8 cellular contexts compared by ENCODE assay signal in genomic region chr6:32195902-32196681, GRCh38. TPM values are rescaled to one million over a fixed set of nuclear protein-coding genes. Genes with fewer than 3 reads are reported as not detected.
DNase-seq lines count a peak whose midpoint lies in the region; ATAC-seq and TF ChIP-seq lines count a peak whose summit lies in the region.

No MANE protein-coding gene starts in this region.

- peaks cover 23% of the 10 kb centered on the region for H3K36me3 Mint-ChIP-seq in activated B cell treated with CpG ODN at 0.5 μM for 24 hours (ENCODE audit: low read depth)

- H3K9me3 ChIP-seq in AG04450 (ENCODE audit: control insufficient read depth, insufficient read depth, low read length), result no peaks in the 10 kb centered on the region; the same call in 1 of the 2 replicates

- no peak for TF ChIP-seq CTCF in AG04450 (IDR thresholded peaks at IDR 0.05; ENCODE audit: low read depth, low read length)
- TF ChIP-seq CTCF in activated B cell treated with CpG ODN at 0.5 μM for 24 hours (IDR thresholded peaks at IDR 0.05), result no peak

- intact Hi-C loops in activated B cell treated with CpG ODN at 0.5 μM for 24 hours (cut with micrococcal nuclease), result loop anchor here (1.0 to 10.0 kb wide), 10 partner anchors 18 to 1396 kb away; partner anchors contain the start of genes ATP6V1G2, DDX39B, FKBPL and HSD17B8

- H3K27me3 Mint-ChIP-seq in activated B cell treated with CpG ODN at 0.5 μM for 24 hours, result peaks cover 1% of the 10 kb centered on the region

- peak overlapping the region; percentile 100 for H3K27ac ChIP-seq in AG04450 (ENCODE audit: low read depth, low read length)

- peak; percentile 91 for TF ChIP-seq POLR2A in GM18526 (IDR thresholded peaks at IDR 0.05; ENCODE audit: extremely low read depth, insufficient read length)

- no peaks in the 10 kb centered on the region for H3K9me3 Mint-ChIP-seq in activated B cell treated with CpG ODN at 0.5 μM for 24 hours

- H3K4me3 Mint-ChIP-seq in activated B cell treated with CpG ODN at 0.5 μM for 24 hours, result peak overlapping the region; percentile 99

- CTCF ChIA-PET in AG04450 (lab: Charles Lee) (interaction anchor here (0.6 to 2.1 kb wide), 29 partner anchors 10 to 1933 kb away, joined by 3 to 18 read pairs (median 4); partner anchors contain the start of genes AGPAT1, ATF6B, ATP6V1G2 and EGFL8), activated B cell treated with CpG ODN at 0.5 μM for 24 hours (lab: Charles Lee) (interaction anchor here (1.2 to 2.5 kb wide), 6 partner anchors 14 to 77 kb away, joined by 3 to 11 read pairs (median 5); partner anchors contain the start of gene ATF6B)

- H3K4me3 ChIP-seq in AG04450 (ENCODE audit: low read depth, low read length), result peak overlapping the region; percentile 83

- H3K4me1 Mint-ChIP-seq in activated B cell treated with CpG ODN at 0.5 μM for 24 hours, result peaks cover 54% of the 10 kb centered on the region

- ATAC-seq in HG03045 (IDR thresholded peaks at IDR 0.05; ENCODE audit: unreplicated experiment) (peak; percentile 76), activated B cell treated with CpG ODN at 0.5 μM for 24 hours (ENCODE audit: low read depth) (peak; percentile 27), left lobe of liver (peak; percentile 7)

- DNase-seq in AG04450 (ENCODE audit: low read depth, low spot score) (peak; percentile 55), NCI-H2171 treated with DMSO at 0.1 percent for 48 hours (lab: John Stamatoyannopoulos, UW) (peak; percentile 77), activated B cell treated with CpG ODN at 0.5 μM for 24 hours (peak; percentile 76), dermis blood vessel endothelial cell (peak; percentile 100), left lobe of liver (ENCODE audit: low spot score) (peak; percentile 82)
- peak; percentile 56 to 57 for DNase-seq in stimulated activated CD4-positive, alpha-beta T cell treated with anti-CD3 and anti-CD28 coated beads, Interleukin-2, amount 100 ng/mL, for 48 hours

- H3K27ac Mint-ChIP-seq in activated B cell treated with CpG ODN at 0.5 μM for 24 hours, result peak overlapping the region; percentile 100

- POLR2A ChIA-PET in AG04450 (lab: Yijun Ruan, JAX), result interaction anchor here (0.6 to 2.0 kb wide), 8 partner anchors 19 to 1122 kb away, joined by 3 to 30 read pairs (median 8); partner anchors contain the start of genes ATF6B, FKBPL and ZBTB22
- POLR2A ChIA-PET in activated B cell treated with CpG ODN at 0.5 μM for 24 hours (lab: Charles Lee), result interaction anchor here (0.5 to 3.8 kb wide), 36 partner anchors 9 to 1102 kb away, joined by 3 to 69 read pairs (median 4); partner anchors contain the start of genes AGPAT1, ATF6B, CSNK2B and DXO

- H3K27me3 ChIP-seq in AG04450 (ENCODE audit: control insufficient read depth, insufficient read depth, low read length), result peaks cover 2% of the 10 kb centered on the region

RNA-seq across cellular contexts. Expression of gene GPSM3, which starts 3.6 kb away (rescaled TPM):
- 4.7 and 6.0 TPM in 2 replicates for polyA plus RNA-seq in AG04450 (2011; rRNA removed)
- polyA minus RNA-seq in AG04450 (2011; rRNA and poly(A)+ RNA removed), result 3.4 and 3.6 TPM in 2 replicates
- total RNA-seq in activated B cell treated with CpG ODN at 0.5 μM for 24 hours, result 185 and 199 TPM in 2 replicates
- 3.1 and 8.7 TPM in 2 replicates for total RNA-seq in dermis blood vessel endothelial cell
- 5.1 TPM for total RNA-seq in left lobe of liver

RNA-seq across cellular contexts. Expression of gene PBX2, which starts 6.1 kb away (rescaled TPM):
- 56.5 and 59.2 TPM in 2 replicates for polyA plus RNA-seq in AG04450 (2011; rRNA removed)
- 49.9 and 59.5 TPM in 2 replicates for polyA minus RNA-seq in AG04450 (2011; rRNA and poly(A)+ RNA removed)
- total RNA-seq in activated B cell treated with CpG ODN at 0.5 μM for 24 hours (134 and 153 TPM in 2 replicates), dermis blood vessel endothelial cell (62.3 and 85.6 TPM in 2 replicates), left lobe of liver (26.7 TPM)

RNA-seq across cellular contexts. Expression of gene AGER, which starts 12.0 kb away (rescaled TPM):
- 2.4 and 2.6 TPM in 2 replicates for polyA plus RNA-seq in AG04450 (2011; rRNA removed)
- 1.0 TPM in 2 replicates for polyA minus RNA-seq in AG04450 (2011; rRNA and poly(A)+ RNA removed)
- 23.5 and 30.8 TPM in 2 replicates for total RNA-seq in activated B cell treated with CpG ODN at 0.5 μM for 24 hours
- total RNA-seq in dermis blood vessel endothelial cell, result 0.74 and 0.85 TPM in 2 replicates
- total RNA-seq in left lobe of liver, result 6.0 TPM

RNA-seq across cellular contexts. Expression of gene RNF5, which starts 17.9 kb away (rescaled TPM):
- 33.3 TPM in 2 replicates for polyA plus RNA-seq in AG04450 (2011; rRNA removed)
- 16.0 and 16.9 TPM in 2 replicates for polyA minus RNA-seq in AG04450 (2011; rRNA and poly(A)+ RNA removed)
- 39.7 and 41.8 TPM in 2 replicates for total RNA-seq in activated B cell treated with CpG ODN at 0.5 μM for 24 hours
- total RNA-seq in dermis blood vessel endothelial cell, result 31.6 and 53.1 TPM in 2 replicates
- total RNA-seq in left lobe of liver, result 57.3 TPM

RNA-seq across cellular contexts. Expression of gene AGPAT1, which starts 20.2 kb away (rescaled TPM):
- 97.1 and 116 TPM in 2 replicates for polyA plus RNA-seq in AG04450 (2011; rRNA removed)
- polyA minus RNA-seq in AG04450 (2011; rRNA and poly(A)+ RNA removed), result 175 and 217 TPM in 2 replicates
- 26.4 and 27.0 TPM in 2 replicates for total RNA-seq in activated B cell treated with CpG ODN at 0.5 μM for 24 hours
- 9.5 and 22.2 TPM in 2 replicates for total RNA-seq in dermis blood vessel endothelial cell
- total RNA-seq in left lobe of liver, result 32.4 TPM

Comparison
In these comparisons a context has a peak if more than half of its experiments do, and no peak if none do; other contexts are left out.
1. Peak in every context shown above with its lines: DNase-seq, ATAC-seq, H3K4me3 ChIP-seq and H3K27ac ChIP-seq.
2. ATAC-seq: peak in every context shown above with its lines; median percentile 76 in HG03045; 27 in activated B cell treated with CpG ODN at 0.5 μM for 24 hours; 7 in left lobe of liver.
3. RNA of gene GPSM3, which starts 3.6 kb away (total RNA-seq): 185 to 199 TPM in activated B cell treated with CpG ODN at 0.5 μM for 24 hours; 5.1 TPM in left lobe of liver (single experiment) and 3.1 to 8.7 TPM in dermis blood vessel endothelial cell; every median in the first group is over 10 times any median in the second.